21 cellular contexts compared by ENCODE assay signal in the genomic region with DNA sequence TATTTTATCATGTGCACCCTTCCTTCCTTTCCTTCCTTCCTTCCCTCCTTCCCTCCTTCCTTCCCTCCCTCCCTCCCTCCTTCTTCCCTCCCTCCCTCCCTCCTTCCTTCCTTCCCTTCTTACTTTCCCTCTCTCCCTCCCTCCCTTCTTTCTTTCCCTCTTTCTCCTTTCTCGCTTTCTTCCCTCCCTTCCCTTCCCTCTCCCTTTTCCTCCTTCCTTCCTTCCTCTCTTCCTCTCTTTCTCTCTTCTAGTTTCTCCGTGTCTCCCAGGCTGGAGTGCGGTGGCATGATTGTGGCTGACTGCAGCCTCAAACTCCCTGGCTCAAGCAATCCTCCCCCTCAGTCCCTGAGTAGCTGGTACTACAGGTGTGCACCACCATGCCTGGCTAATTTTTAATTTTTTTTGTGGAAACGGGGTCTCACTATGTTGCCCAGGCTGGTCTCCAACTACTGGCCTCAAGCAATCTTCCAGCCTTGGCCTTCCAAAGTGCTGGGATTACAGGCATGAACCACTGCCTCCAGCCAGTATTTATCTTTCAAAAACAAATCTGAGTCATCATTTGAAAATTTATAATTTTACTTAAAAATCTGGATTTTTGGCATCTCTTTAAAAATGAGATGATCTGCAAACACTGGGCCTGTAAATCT. TPM values are rescaled to one million over a fixed set of nuclear protein-coding genes. Genes with fewer than 3 reads are reported as not detected.
DNase-seq lines count a peak whose midpoint lies in the region; ATAC-seq and TF ChIP-seq lines count a peak whose summit lies in the region.
"Had no signal": no experiment of that assay in that cellular context is flagged by ENCODE, and none has a peak within 500 bp of the region (broad histone marks: within the 10 kb centered on the region; RNA-seq: fewer than 3 reads in every experiment).

No MANE protein-coding gene starts in this region.

- H3K9me3 Mint-ChIP-seq in activated naive CD8-positive, alpha-beta T cell (ENCODE audit: low read depth) = peaks cover under 1% of the 10 kb centered on the region
- peaks cover 8% of the 10 kb centered on the region for H3K9me3 Mint-ChIP-seq in activated naive CD8-positive, alpha-beta T cell treated with anti-CD3 and anti-CD28 coated beads, Interleukin-2, amount 50 U/mL, for 24 hours
- H3K9me3 Mint-ChIP-seq in activated T-helper 17 cell treated with anti-CD3 and anti-CD28 coated beads, Interleukin-2, amount 50 U/mL, for 72 hours = peaks cover 8% of the 10 kb centered on the region
- H3K9me3 Mint-ChIP-seq in CD8-positive, alpha-beta memory T cell = peaks cover 2 to 8% (median 7%) of the 10 kb centered on the region in 5 donors

- no peak for TF ChIP-seq POLR2A in Peyer's patch (IDR thresholded peaks at IDR 0.05)

- TF ChIP-seq CTCF in neutrophil (IDR thresholded peaks at IDR 0.05) = no peak
- TF ChIP-seq CTCF in upper lobe of right lung (IDR thresholded peaks at IDR 0.05) = no peak
- TF ChIP-seq CTCF in Peyer's patch (IDR thresholded peaks at IDR 0.05) = no peak

- H3K9me3 ChIP-seq in neutrophil (no peaks in the 10 kb centered on the region), upper lobe of right lung (no peaks in the 10 kb centered on the region), Peyer's patch (no peaks in the 10 kb centered on the region)
- peaks cover 5% of the 10 kb centered on the region for H3K9me3 ChIP-seq in CD8-positive, alpha-beta memory T cell (ENCODE audit: low read length)

- H3K4me1 ChIP-seq in neutrophil (ENCODE audit: control insufficient read depth in 1 of 2, insufficient read depth in 1 of 2, low read depth in 1 of 2, low read length in 1 of 2) = peaks cover 16 to 44% of the 10 kb centered on the region in 2 experiments
- H3K4me1 ChIP-seq in upper lobe of right lung = no peaks in the 10 kb centered on the region
- H3K4me1 ChIP-seq in Peyer's patch = no peaks in the 10 kb centered on the region
- peaks cover 1% of the 10 kb centered on the region for H3K4me1 ChIP-seq in CD8-positive, alpha-beta memory T cell (ENCODE audit: insufficient read depth, low read length)

- intact Hi-C loops in upper lobe of right lung (cut with DNase I) = loop anchor here (10.0 kb wide), 1 partner anchor 156 kb away; a partner anchor contains a TSS

- no peak for ATAC-seq in activated naive CD8-positive, alpha-beta T cell treated with anti-CD3 and anti-CD28 coated beads, Interleukin-2, amount 50 U/mL, for 24 hours
- ATAC-seq in activated T-helper 17 cell treated with anti-CD3 and anti-CD28 coated beads, Interleukin-2, amount 50 U/mL, for 72 hours (replicated peaks) = no peak
- ATAC-seq in upper lobe of right lung = no peak
- ATAC-seq: effector memory CD8-positive, alpha-beta T cell; esophagus mucosa had no signal

- peaks cover 6% of the 10 kb centered on the region for H3K36me3 Mint-ChIP-seq in activated naive CD8-positive, alpha-beta T cell
- H3K36me3 Mint-ChIP-seq in activated naive CD8-positive, alpha-beta T cell treated with anti-CD3 and anti-CD28 coated beads, Interleukin-2, amount 50 U/mL, for 24 hours (ENCODE audit: low read depth) = peaks cover 19% of the 10 kb centered on the region
- H3K36me3 Mint-ChIP-seq in activated T-helper 17 cell treated with anti-CD3 and anti-CD28 coated beads, Interleukin-2, amount 50 U/mL, for 72 hours (ENCODE audit: low read depth) = peaks cover 66% of the 10 kb centered on the region
- H3K36me3 Mint-ChIP-seq in CD8-positive, alpha-beta memory T cell = peaks cover 12 to 61% (median 19%) of the 10 kb centered on the region in 3 donors

- POLR2A ChIA-PET in CD8-positive, alpha-beta memory T cell (lab: Charles Lee) = no interaction called here

- no peaks in the 10 kb centered on the region for H3K27me3 Mint-ChIP-seq in activated naive CD8-positive, alpha-beta T cell
- no peaks in the 10 kb centered on the region for H3K27me3 Mint-ChIP-seq in activated naive CD8-positive, alpha-beta T cell treated with anti-CD3 and anti-CD28 coated beads, Interleukin-2, amount 50 U/mL, for 24 hours
- no peaks in the 10 kb centered on the region for H3K27me3 Mint-ChIP-seq in activated T-helper 17 cell treated with anti-CD3 and anti-CD28 coated beads, Interleukin-2, amount 50 U/mL, for 72 hours
- no peaks in the 10 kb centered on the region for H3K27me3 Mint-ChIP-seq in CD8-positive, alpha-beta memory T cell
- H3K27me3 Mint-ChIP-seq: effector memory CD8-positive, alpha-beta T cell had no signal

- CTCF ChIA-PET in CD8-positive, alpha-beta memory T cell (lab: Charles Lee) = interaction anchor here (1.2 kb wide), 1 partner anchor 10 kb away, joined by 4 read pairs; no protein-coding TSS in a partner anchor

- H3K4me3 Mint-ChIP-seq in activated naive CD8-positive, alpha-beta T cell = no peak overlapping the region
- H3K4me3 Mint-ChIP-seq in activated naive CD8-positive, alpha-beta T cell treated with anti-CD3 and anti-CD28 coated beads, Interleukin-2, amount 50 U/mL, for 24 hours = no peak overlapping the region
- H3K4me3 Mint-ChIP-seq in activated T-helper 17 cell treated with anti-CD3 and anti-CD28 coated beads, Interleukin-2, amount 50 U/mL, for 72 hours = no peak overlapping the region
- H3K4me3 Mint-ChIP-seq in CD8-positive, alpha-beta memory T cell = no peak overlapping the region
- H3K4me3 Mint-ChIP-seq: CD14-positive monocyte; effector memory CD8-positive, alpha-beta T cell had no signal

- H3K27ac ChIP-seq in neutrophil = peak overlapping the region; percentile 41
- H3K27ac ChIP-seq in upper lobe of right lung = no peak overlapping the region
- no peak overlapping the region for H3K27ac ChIP-seq in Peyer's patch
- no peak overlapping the region for H3K27ac ChIP-seq in CD8-positive, alpha-beta memory T cell (ENCODE audit: low read depth, low read length)

- H3K27me3 ChIP-seq in neutrophil (no peaks in the 10 kb centered on the region), upper lobe of right lung (no peaks in the 10 kb centered on the region), Peyer's patch (no peaks in the 10 kb centered on the region)
- H3K27me3 ChIP-seq in CD8-positive, alpha-beta memory T cell (ENCODE audit: insufficient read depth, low read length, poor library complexity, severe bottlenecking) = no peaks in the 10 kb centered on the region

- H3K36me3 ChIP-seq in neutrophil (peaks cover 85% of the 10 kb centered on the region), upper lobe of right lung (peaks cover 63% of the 10 kb centered on the region), Peyer's patch (peaks cover 0 to 25% (median 0%) of the 10 kb centered on the region in 3 donors)
- H3K36me3 ChIP-seq in CD8-positive, alpha-beta memory T cell (ENCODE audit: insufficient read depth, low read length) = peaks cover 13% of the 10 kb centered on the region

- no peak overlapping the region for H3K4me3 ChIP-seq in neutrophil (ENCODE audit: low read depth in 1 of 2, low read length in 1 of 2)
- H3K4me3 ChIP-seq in upper lobe of right lung = no peak overlapping the region
- no peak overlapping the region for H3K4me3 ChIP-seq in Peyer's patch
- no peak overlapping the region for H3K4me3 ChIP-seq in CD8-positive, alpha-beta memory T cell (ENCODE audit: low read length)
- H3K4me3 ChIP-seq: smooth muscle cell had no signal

- H3K27ac Mint-ChIP-seq in activated naive CD8-positive, alpha-beta T cell = peak overlapping the region; percentile 16
- no peak overlapping the region for H3K27ac Mint-ChIP-seq in activated naive CD8-positive, alpha-beta T cell treated with anti-CD3 and anti-CD28 coated beads, Interleukin-2, amount 50 U/mL, for 24 hours
- peak overlapping the region; percentile 54 for H3K27ac Mint-ChIP-seq in activated T-helper 17 cell treated with anti-CD3 and anti-CD28 coated beads, Interleukin-2, amount 50 U/mL, for 72 hours
- peak overlapping the region in 3 of 8 donors; percentile 68 to 89 (median 76) for H3K27ac Mint-ChIP-seq in CD8-positive, alpha-beta memory T cell

- no peak for DNase-seq in activated naive CD8-positive, alpha-beta T cell treated with anti-CD3 and anti-CD28 coated beads, Interleukin-2, amount 50 U/mL, for 24 hours
- DNase-seq in upper lobe of right lung = peak; percentile 3
- no peak for DNase-seq in Peyer's patch
- DNase-seq in CD8-positive, alpha-beta memory T cell = no peak
- DNase-seq: activated CD4-positive, alpha-beta T cell treated with anti-CD3 and anti-CD28 coated beads for 4 hours; effector memory CD8-positive, alpha-beta T cell; Kasumi-1; kidney glomerular epithelial cell; mammary epithelial cell; NCI-H1048; NCI-H345; NCI-H774; stimulated activated naive CD4-positive, alpha-beta T cell treated with Interleukin-2 at 50 U/mL for 16 hours; trophoblast cell had no signal

- H3K4me1 Mint-ChIP-seq in activated naive CD8-positive, alpha-beta T cell (ENCODE audit: low read depth) = peaks cover 13% of the 10 kb centered on the region
- peaks cover 8% of the 10 kb centered on the region for H3K4me1 Mint-ChIP-seq in activated naive CD8-positive, alpha-beta T cell treated with anti-CD3 and anti-CD28 coated beads, Interleukin-2, amount 50 U/mL, for 24 hours
- H3K4me1 Mint-ChIP-seq in activated T-helper 17 cell treated with anti-CD3 and anti-CD28 coated beads, Interleukin-2, amount 50 U/mL, for 72 hours = peaks cover 13% of the 10 kb centered on the region
- peaks cover 20 to 46% (median 25%) of the 10 kb centered on the region in 3 donors for H3K4me1 Mint-ChIP-seq in CD8-positive, alpha-beta memory T cell

RNA-seq across cellular contexts. Expression of a gene that starts 7.8 kb away (rescaled TPM):
- 10 to 100 TPM; 14.0 to 30.6 TPM for total RNA-seq in activated T-helper 17 cell treated with anti-CD3 and anti-CD28 coated beads, Interleukin-2, amount 50 U/mL, for 72 hours
- 91.6 TPM for total RNA-seq in upper lobe of right lung
- 10 to 100 TPM; 44.6 to 87.7 (median 51.5) TPM for total RNA-seq in Peyer's patch
- total RNA-seq in CD8-positive, alpha-beta memory T cell = 10 to 100 TPM; 12.7 to 14.2 TPM
- 7.2 TPM for polyA plus RNA-seq in CD8-positive, alpha-beta memory T cell

RNA-seq across cellular contexts. Expression of a gene that starts 8.9 kb away (rescaled TPM):
- total RNA-seq in activated T-helper 17 cell treated with anti-CD3 and anti-CD28 coated beads, Interleukin-2, amount 50 U/mL, for 72 hours = 1 to 10 TPM; 3.2 to 3.3 TPM
- total RNA-seq in upper lobe of right lung = 367 TPM
- total RNA-seq in Peyer's patch = 100 to 1,000 TPM in 3 of 4 donors, 10 to 100 TPM in 1; 27.5 to 151 (median 125) TPM
- 1 to 10 TPM; 1.2 to 1.7 TPM for total RNA-seq in CD8-positive, alpha-beta memory T cell
- 1.9 TPM for polyA plus RNA-seq in CD8-positive, alpha-beta memory T cell

RNA-seq across cellular contexts. Expression of a gene that starts 27.5 kb away (rescaled TPM):
- not detected for total RNA-seq in activated T-helper 17 cell treated with anti-CD3 and anti-CD28 coated beads, Interleukin-2, amount 50 U/mL, for 72 hours
- total RNA-seq in upper lobe of right lung (7.1 TPM), Peyer's patch (10 to 100 TPM in 1 of 4 donors, 1 to 10 TPM in 2, not detected in 1; 3.7 to 64.4 (median 4.3) TPM)
- total RNA-seq in CD8-positive, alpha-beta memory T cell = under 1 TPM in 1 of 2 experiments, not detected in 1; 0.31 TPM
- polyA plus RNA-seq in CD8-positive, alpha-beta memory T cell = not detected
- total RNA-seq: astrocyte, mammary epithelial cell, smooth muscle cell had no signal
- polyA plus RNA-seq: CD14-positive monocyte, mammary epithelial cell had no signal

RNA-seq across cellular contexts. Expression of a gene that starts 29.0 kb away (rescaled TPM):
- total RNA-seq in activated T-helper 17 cell treated with anti-CD3 and anti-CD28 coated beads, Interleukin-2, amount 50 U/mL, for 72 hours = 10 to 100 TPM; 51.8 to 61.9 TPM
- total RNA-seq in upper lobe of right lung (48.2 TPM), Peyer's patch (100 to 1,000 TPM in 1 of 4 donors, 10 to 100 TPM in 3; 35.0 to 120 (median 57.3) TPM)
- total RNA-seq in CD8-positive, alpha-beta memory T cell = 10 to 100 TPM; 16.5 to 17.7 TPM
- 7.7 TPM for polyA plus RNA-seq in CD8-positive, alpha-beta memory T cell
- polyA plus RNA-seq: CD14-positive monocyte had no signal

RNA-seq across cellular contexts. Expression of a gene that starts 40.7 kb away (rescaled TPM):
- total RNA-seq in activated T-helper 17 cell treated with anti-CD3 and anti-CD28 coated beads, Interleukin-2, amount 50 U/mL, for 72 hours = 10 to 100 TPM in 1 of 2 donors, 1 to 10 TPM in 1; 6.9 to 13.1 TPM
- total RNA-seq in upper lobe of right lung = 321 TPM
- 100 to 1,000 TPM in 2 of 4 donors, 10 to 100 TPM in 2; 55.9 to 187 (median 108) TPM for total RNA-seq in Peyer's patch
- total RNA-seq in CD8-positive, alpha-beta memory T cell = under 1 TPM; 0.64 to 0.83 TPM
- polyA plus RNA-seq in CD8-positive, alpha-beta memory T cell = not detected
- polyA plus RNA-seq: CD14-positive monocyte had no signal

Comparison
In these comparisons a context has a peak if more than half of its experiments do, and no peak if none do; other contexts are left out.
1. RNA of a gene that starts 8.9 kb away (total RNA-seq): 367 TPM in upper lobe of right lung (single experiment) and 27.5 to 151 TPM in Peyer's patch; 3.2 to 3.3 TPM in activated T-helper 17 cell treated with anti-CD3 and anti-CD28 coated beads, Interleukin-2, amount 50 U/mL, for 72 hours and 1.2 to 1.7 TPM in CD8-positive, alpha-beta memory T cell; every median in the first group is over 4 times any median in the second.